8 cellular contexts compared by ENCODE assay signal in the genomic region with DNA sequence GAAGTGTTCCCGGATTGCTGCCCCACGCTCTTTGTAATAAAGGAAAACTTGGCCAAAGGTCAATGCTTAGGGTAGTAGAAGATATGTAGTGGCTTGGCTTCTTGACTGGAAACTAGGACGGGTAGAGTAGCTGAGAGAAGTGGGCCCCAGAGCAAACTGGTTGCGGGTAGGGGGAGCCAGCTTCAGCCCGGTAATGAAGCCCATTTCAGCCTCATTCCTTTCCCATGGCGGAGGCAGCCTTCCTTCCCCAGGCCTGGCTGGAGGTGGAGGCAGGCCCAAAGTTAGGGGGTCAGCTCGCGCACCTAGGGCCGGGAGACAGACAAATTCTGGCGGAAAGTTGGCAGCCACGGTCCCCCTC. TPM values are rescaled to one million over a fixed set of nuclear protein-coding genes. Genes with fewer than 3 reads are reported as not detected.
DNase-seq lines count a peak whose midpoint lies in the region; ATAC-seq, FAIRE-seq and TF ChIP-seq lines count a peak whose summit lies in the region.

No MANE protein-coding gene starts in this region.

- DNase-seq in PC-3 (peak; percentile 25), endothelial cell of umbilical vein (ENCODE audit: low read depth, low spot score) (no peak), cortex of kidney (lab: John Stamatoyannopoulos, UW) (no peak), NCI-H1417 treated with DMSO at 0.1 percent for 48 hours (lab: John Stamatoyannopoulos, UW) (no peak)
- no peak for DNase-seq in activated CD8-positive, alpha-beta memory T cell treated with anti-CD3 and anti-CD28 coated beads, Interleukin-2, amount 50 U/mL, for 4 hours

- intact Hi-C loops in PC-3 (cut with micrococcal nuclease) = loop anchor here (5.0 kb wide), 2 partner anchors 56 to 206 kb away; a partner anchor contains a TSS
- intact Hi-C loops in endothelial cell of umbilical vein (cut with micrococcal nuclease) = loop anchor here (1.0 to 5.0 kb wide), 5 partner anchors 29 to 214 kb away; a partner anchor contains a TSS

- H3K4me3 ChIP-seq in PC-3 (ENCODE audit: low read length) (peak overlapping the region; percentile 93), endothelial cell of umbilical vein (replicated peaks in 1 of 3; ENCODE audit: insufficient read depth in 1 of 3, low read depth in 1 of 3, low read length in 3 of 3) (peak overlapping the region; percentile 85 to 96 (median 88)), muscle layer of colon (ENCODE audit: low read depth in 1 of 2, low read length in 2 of 2) (peak overlapping the region; percentile 91 to 98)

- H3K4me2 ChIP-seq in PC-3 (ENCODE audit: low read length) = peak overlapping the region; percentile 88
- H3K4me2 ChIP-seq in endothelial cell of umbilical vein (ENCODE audit: insufficient read depth, low read length) = peak overlapping the region; percentile 99

- dilution Hi-C loops in endothelial cell of umbilical vein (cut with MboI; ENCODE audit: extremely low pct_ligation_motif_present, low sequenced_read_pairs) = no loop called here

- ATAC-seq in PC-3 (peak; percentile 9), HG03521 (IDR thresholded peaks at IDR 0.05; ENCODE audit: unreplicated experiment) (no peak)

- no peaks in the 10 kb centered on the region for H3F3A ChIP-seq in PC-3 (ENCODE audit: low read length, unreplicated experiment)

- H3K9ac ChIP-seq in PC-3 (ENCODE audit: low read length) (peak overlapping the region; percentile 66), endothelial cell of umbilical vein (replicated peaks; ENCODE audit: extremely low read depth, insufficient read depth, low read length) (peak overlapping the region; percentile 95), muscle layer of colon (ENCODE audit: low read length) (peak overlapping the region; percentile 71)

- no peak for TF ChIP-seq POLR2A in endothelial cell of umbilical vein (IDR thresholded peaks at IDR 0.05; ENCODE audit: low read depth, low read length)

- H3K36me3 ChIP-seq in PC-3 (ENCODE audit: low read depth, low read length) = no peaks in the 10 kb centered on the region
- H3K36me3 ChIP-seq in endothelial cell of umbilical vein (ENCODE audit: control insufficient read depth in 2 of 2, extremely low read depth in 1 of 2, insufficient read depth in 2 of 2, low read length in 2 of 2) = no peaks in the 10 kb centered on the region
- no peaks in the 10 kb centered on the region for H3K36me3 ChIP-seq in muscle layer of colon (ENCODE audit: insufficient read depth, low read length)

- no peaks in the 10 kb centered on the region for H3K9me3 ChIP-seq in PC-3 (ENCODE audit: low read length)
- H3K9me3 ChIP-seq in endothelial cell of umbilical vein (replicated peaks; ENCODE audit: control insufficient read depth, insufficient read depth, low read length) = no peaks in the 10 kb centered on the region
- H3K9me3 ChIP-seq in muscle layer of colon (ENCODE audit: low read length) = no peaks in the 10 kb centered on the region

- H4K20me1 ChIP-seq in PC-3 (ENCODE audit: low read length) (no peaks in the 10 kb centered on the region), endothelial cell of umbilical vein (replicated peaks; ENCODE audit: control insufficient read depth, extremely low read depth, insufficient read depth, low read length) (no peaks in the 10 kb centered on the region)

- FAIRE-seq in endothelial cell of umbilical vein (lab: Jason Lieb, UNC) = peak; percentile 82

- H3K79me2 ChIP-seq in PC-3 (ENCODE audit: low read length) (peaks cover 46% of the 10 kb centered on the region), endothelial cell of umbilical vein (ENCODE audit: control insufficient read depth, insufficient read depth, low read length) (peaks cover 38% of the 10 kb centered on the region)

- H2AFZ ChIP-seq in PC-3 (ENCODE audit: low read length) (peak overlapping the region; percentile 92), endothelial cell of umbilical vein (ENCODE audit: low read depth, low read length) (peak overlapping the region; percentile 82)

- no peaks in the 10 kb centered on the region for H3K9me2 ChIP-seq in PC-3 (replicated peaks; ENCODE audit: low read length)

- H3K4me1 ChIP-seq in PC-3 (ENCODE audit: insufficient read depth, low read length) (peaks cover 22% of the 10 kb centered on the region), endothelial cell of umbilical vein (ENCODE audit: control insufficient read depth, extremely low read depth, insufficient read depth, low read length) (peaks cover 19% of the 10 kb centered on the region), muscle layer of colon (ENCODE audit: insufficient read depth, low read length) (peaks cover 4% of the 10 kb centered on the region)

- BruUV-seq in PC-3 (replicated peaks; lab: Mats Ljungman, UMichigan) = no TSS peak
- BruUV-seq in endothelial cell of umbilical vein (replicated peaks; lab: Mats Ljungman, UMichigan) = no TSS peak

- no peaks in the 10 kb centered on the region for H3K9me1 ChIP-seq in endothelial cell of umbilical vein (replicated peaks; ENCODE audit: control insufficient read depth, extremely low read depth, insufficient read depth, low read length)

- TF ChIP-seq CTCF in GM12872 (IDR thresholded peaks at IDR 0.05; ENCODE audit: insufficient read depth, low read depth, low read length) = 0 out of 3 replicates have a peak, but pooled peaks have one; percentile 1
- no peak for TF ChIP-seq CTCF in PC-3 (conservative IDR thresholded peaks at IDR 0.05; ENCODE audit: low read depth, low read length)
- TF ChIP-seq CTCF in endothelial cell of umbilical vein (IDR thresholded peaks at IDR 0.05; ENCODE audit: extremely low read depth in 1 of 2, insufficient read depth in 1 of 2, low read depth in 1 of 2, low read length in 2 of 2) = no peak

- H3K27ac ChIP-seq in PC-3 (ENCODE audit: low read length) (peak overlapping the region; percentile 72), endothelial cell of umbilical vein (ENCODE audit: insufficient read depth, low read depth, low read length) (peak overlapping the region; percentile 96), muscle layer of colon (ENCODE audit: low read depth, low read length) (peak overlapping the region; percentile 98)

- POLR2A ChIA-PET in PC-3 (lab: Charles Lee; ENCODE audit: unreplicated experiment) (interaction anchor here (0.5 kb wide), 1 partner anchor 12 kb away, joined by 3 read pairs; no protein-coding TSS in a partner anchor), endothelial cell of umbilical vein (lab: Charles Lee) (interaction anchor here (0.6 to 1.3 kb wide), 3 partner anchors 12 to 55 kb away, joined by 3 to 4 read pairs (median 3); no protein-coding TSS in a partner anchor)

- CTCF ChIA-PET in PC-3 (lab: Charles Lee) = interaction anchor here (0.5 to 0.7 kb wide), 2 partner anchors 81 to 130 kb away, joined by 3 to 9 read pairs; no protein-coding TSS in a partner anchor
- CTCF ChIA-PET in endothelial cell of umbilical vein (lab: Charles Lee) = interaction anchor here (0.9 to 1.9 kb wide), 6 partner anchors 10 to 117 kb away, joined by 3 to 8 read pairs (median 4); a partner anchor contains a TSS

- H3K27me3 ChIP-seq in PC-3 (ENCODE audit: low read length) (no peaks in the 10 kb centered on the region), endothelial cell of umbilical vein (ENCODE audit: control insufficient read depth in 2 of 2, insufficient read depth in 2 of 2, low read length in 2 of 2) (no peaks in the 10 kb centered on the region), muscle layer of colon (ENCODE audit: control insufficient read depth in 1 of 2, insufficient read depth in 2 of 2, low read length in 2 of 2) (no peaks in the 10 kb centered on the region)

TF ChIP-seq in endothelial cell of umbilical vein, 7 proteins besides CTCF, POLR2A, EP300 and RAD21:
- TF ChIP-seq FOS (IDR thresholded peaks at IDR 0.05; ENCODE audit: borderline replicate concordance, insufficient read depth, low read length) = no peak
- no peak for TF ChIP-seq EZH2 (IDR thresholded peaks at IDR 0.05; ENCODE audit: borderline replicate concordance, low read depth, low read length, severe bottlenecking)
- no peak for TF ChIP-seq POLR2AphosphoS5 (IDR thresholded peaks at IDR 0.05; ENCODE audit: insufficient read depth, low read depth, low read length)
- TF ChIP-seq MYC (IDR thresholded peaks at IDR 0.05; ENCODE audit: low read depth, low read length) = no peak
- TF ChIP-seq, protein P1, sequence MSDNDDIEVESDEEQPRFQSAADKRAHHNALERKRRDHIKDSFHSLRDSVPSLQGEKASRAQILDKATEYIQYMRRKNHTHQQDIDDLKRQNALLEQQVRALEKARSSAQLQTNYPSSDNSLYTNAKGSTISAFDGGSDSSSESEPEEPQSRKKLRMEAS (IDR thresholded peaks at IDR 0.05; ENCODE audit: insufficient read depth, insufficient read length) = no peak
- no peak for TF ChIP-seq GATA2 (IDR thresholded peaks at IDR 0.05; ENCODE audit: insufficient read depth, insufficient read length, low read depth, low read length)

RNA-seq across cellular contexts. Expression of a gene that starts 0.4 kb away (rescaled TPM):
- 3.1 and 3.5 TPM in 2 replicates for total RNA-seq in PC-3 (2014; rRNA removed)
- 11.7 and 14.2 TPM in 2 replicates for total RNA-seq in endothelial cell of umbilical vein
- polyA plus RNA-seq in endothelial cell of umbilical vein = 0.89 and 1.0 TPM in 2 replicates
- polyA plus RNA-seq in endothelial cell of umbilical vein (2011; cell fraction: cytosol; rRNA removed) = 3.3 and 4.1 TPM in 2 replicates
- 11.8 and 17.8 TPM in 2 replicates for polyA plus RNA-seq in endothelial cell of umbilical vein (2011; cell fraction: nucleus; rRNA removed)
- polyA plus RNA-seq in endothelial cell of umbilical vein (2012) = 29.7 and 32.6 TPM in 2 replicates
- 1.7 and 3.0 TPM in 2 replicates for polyA minus RNA-seq in endothelial cell of umbilical vein
- not detected for polyA minus RNA-seq in endothelial cell of umbilical vein (2011; cell fraction: cytosol; rRNA and poly(A)+ RNA removed)
- 8.8 and 12.7 TPM in 2 replicates for polyA minus RNA-seq in endothelial cell of umbilical vein (2011; cell fraction: nucleus; rRNA and poly(A)+ RNA removed)
